Comparison of ENCODE assay signal across 24 cellular contexts in the genomic region with DNA sequence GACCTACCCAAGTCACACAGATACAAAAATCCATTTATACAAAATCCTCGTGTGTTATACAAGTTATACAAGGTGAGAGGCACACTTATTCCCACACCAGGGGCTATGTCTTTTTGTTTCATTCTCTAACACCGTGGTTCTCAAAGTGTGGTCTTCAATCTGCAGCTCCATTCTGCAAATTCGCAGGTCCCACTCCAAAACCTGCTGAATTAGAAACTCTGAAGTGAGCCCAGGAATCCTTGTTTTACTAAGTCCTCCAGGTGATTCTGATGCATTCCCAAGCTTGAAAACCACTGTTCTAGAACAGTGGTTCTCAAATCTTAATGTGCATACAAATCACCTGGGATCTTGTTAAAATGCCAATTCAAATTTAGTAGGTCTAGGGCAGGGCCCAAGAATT. TPM values are rescaled to one million over a fixed set of nuclear protein-coding genes. Genes with fewer than 3 reads are reported as not detected.
"Had no signal": no experiment of that assay in that cellular context is flagged by ENCODE, and none has a peak within 500 bp of the region (broad histone marks: within the 10 kb centered on the region; RNA-seq: fewer than 3 reads in every experiment).

No MANE protein-coding gene starts in this region.

- H3K4me3 Mint-ChIP-seq: IgD-negative memory B cell had no signal

- ATAC-seq: K562 had no signal

- H3K27ac ChIP-seq: HL-60, KMS-11, SJSA1, SK-N-MC had no signal

- H3K27me3 ChIP-seq: SJSA1 had no signal

- H3K4me1 Mint-ChIP-seq: IgD-negative memory B cell had no signal

- H3K27ac Mint-ChIP-seq: IgD-negative memory B cell had no signal

- H3K9me3 ChIP-seq: SJSA1 had no signal

- DNase-seq: MV-4-11, NCI-H1105, NCI-H1417, NCI-H1436 treated with DMSO at 0.1 percent for 48 hours, NCI-H1694, NCI-H187 treated with DMSO at 0.1 percent for 48 hours, NCI-H2029 treated with DMSO at 0.1 percent for 48 hours, NCI-H2171 treated with DMSO at 0.1 percent for 48 hours, NCI-H345, NCI-H446 treated with DMSO at 0.1 percent for 48 hours, NCI-H510A treated with DMSO at 0.1 percent for 48 hours, NCI-H69, NCI-H774, Right ventricle myocardium superior, RPMI8226, SIG-M5 had no signal

- H3K36me3 ChIP-seq: SJSA1 had no signal

- H3K4me2 ChIP-seq: KMS-11 had no signal

- H3K9me3 Mint-ChIP-seq: IgD-negative memory B cell had no signal

- H3K36me3 Mint-ChIP-seq: IgD-negative memory B cell had no signal

- H3K4me3 ChIP-seq: K562, SJSA1, SK-N-MC had no signal

- H3K4me1 ChIP-seq: SJSA1 had no signal

- H3K9ac ChIP-seq: KMS-11 had no signal

RNA-seq across cellular contexts. Expression of gene LRFN2, which starts 35.2 kb away (rescaled TPM):
- total RNA-seq: K562, LHCN-M2, MCF 10A, Right ventricle myocardium superior, SJSA1 had no signal
